Comparison of ENCODE assay signal across 1 cellular context in genomic region chr16:20681821-20682736, GRCh38.
A peak's percentile ranks its signal among the peaks of the same experiment; 100 is the strongest.
TF ChIP-seq lines count a peak whose summit lies in the region.

No MANE protein-coding gene starts in this region.

TF ChIP-seq in GM23338, 12 proteins besides CTCF, POLR2A, EP300 and RAD21 (continued from another document):
- TF ChIP-seq REST (IDR thresholded peaks at IDR 0.05; ENCODE audit: unreplicated experiment): no peak
- TF ChIP-seq NANOG (IDR thresholded peaks at IDR 0.05; ENCODE audit: borderline replicate concordance): no peak
- peak; percentile 26; the same call in 1 of the 2 replicates for TF ChIP-seq ZNF462 (CRISPR knock-in tag; IDR thresholded peaks at IDR 0.05)
